Comparison of ENCODE assay signal across 15 cellular contexts in the genomic region with DNA sequence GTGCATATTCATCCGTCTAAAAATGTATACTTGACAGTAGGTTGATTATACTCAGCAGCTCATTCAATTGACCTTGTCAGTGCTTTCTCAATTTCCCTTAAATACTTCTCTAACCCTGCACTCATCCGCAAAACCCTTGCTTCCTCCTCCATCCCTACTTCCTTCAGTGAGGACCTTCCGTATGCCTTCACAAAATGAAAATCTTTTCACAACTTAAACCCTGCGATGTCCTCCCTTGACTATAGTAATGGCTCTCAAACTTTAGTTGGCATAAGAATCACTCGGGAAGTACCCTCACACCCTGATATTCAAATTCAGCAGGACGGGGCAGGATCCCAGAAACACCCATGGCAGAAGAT. TPM values are rescaled to one million over a fixed set of nuclear protein-coding genes. Genes with fewer than 3 reads are reported as not detected.
DNase-seq lines count a peak whose midpoint lies in the region; ATAC-seq and TF ChIP-seq lines count a peak whose summit lies in the region.
"Had no signal": no experiment of that assay in that cellular context is flagged by ENCODE, and none has a peak within 500 bp of the region (broad histone marks: within the 10 kb centered on the region; RNA-seq: fewer than 3 reads in every experiment).

No MANE protein-coding gene starts in this region.

- H3K4ac ChIP-seq in neuronal stem cell (ENCODE audit: low read length), result no peak overlapping the region

- no peak overlapping the region for H3K4me2 ChIP-seq in neuronal stem cell (ENCODE audit: insufficient read depth, low read length, poor library complexity, severe bottlenecking)

- no peak overlapping the region for H3K14ac ChIP-seq in neuronal stem cell (ENCODE audit: low read length)

- no peak for ATAC-seq in left ventricle myocardium superior
- ATAC-seq in HG02973 (IDR thresholded peaks at IDR 0.05; ENCODE audit: unreplicated experiment), result no peak

- H3K4me3 ChIP-seq in left ventricle myocardium inferior, result no peak overlapping the region
- H3K4me3 ChIP-seq in esophagus muscularis mucosa, result no peak overlapping the region
- H3K4me3 ChIP-seq in neuronal stem cell (ENCODE audit: low read length in 2 of 2), result no peak overlapping the region
- H3K4me3 ChIP-seq: colonic mucosa, prostate gland had no signal

- no peak overlapping the region for H2AFZ ChIP-seq in neuronal stem cell (ENCODE audit: low read length)

- no peaks in the 10 kb centered on the region for H3K27me3 ChIP-seq in left ventricle myocardium inferior (ENCODE audit: low read depth)
- no peaks in the 10 kb centered on the region for H3K27me3 ChIP-seq in esophagus muscularis mucosa
- peaks cover 0 to 16% (median 6%) of the 10 kb centered on the region in 3 experiments for H3K27me3 ChIP-seq in neuronal stem cell (ENCODE audit: control insufficient read depth in 3 of 3, insufficient read depth in 3 of 3, low read depth in 1 of 3, low read length in 3 of 3)
- H3K27me3 ChIP-seq: colonic mucosa had no signal

- H3K4me1 ChIP-seq in left ventricle myocardium inferior (peaks cover 96% of the 10 kb centered on the region), esophagus muscularis mucosa (peaks cover 36 to 91% (median 74%) of the 10 kb centered on the region in 4 donors), neuronal stem cell (ENCODE audit: control insufficient read depth in 2 of 2, insufficient read depth in 1 of 2, low read depth in 1 of 2, low read length in 2 of 2) (peaks cover 3 to 4% of the 10 kb centered on the region in 2 donors)

- TF ChIP-seq CTCF in left ventricle myocardium inferior (IDR thresholded peaks at IDR 0.05; ENCODE audit: borderline replicate concordance), result no peak
- TF ChIP-seq CTCF in esophagus muscularis mucosa (IDR thresholded peaks at IDR 0.05), result no peak

- H2BK15ac ChIP-seq in neuronal stem cell (ENCODE audit: low read length), result no peak overlapping the region

- peak overlapping the region; percentile 97 for H3K27ac ChIP-seq in left ventricle myocardium inferior (replicated peaks)
- no peak overlapping the region for H3K27ac ChIP-seq in esophagus muscularis mucosa (replicated peaks in 1 of 4)
- no peak overlapping the region for H3K27ac ChIP-seq in neuronal stem cell (replicated peaks; ENCODE audit: low read length)

- no peak overlapping the region for H4K91ac ChIP-seq in neuronal stem cell (ENCODE audit: low read depth, low read length, poor library complexity)

- H2AK5ac ChIP-seq in neuronal stem cell (ENCODE audit: low read depth, low read length), result no peak overlapping the region

- intact Hi-C loops in left ventricle myocardium inferior (cut with micrococcal nuclease) (no loop called here), left ventricle myocardium superior (cut with micrococcal nuclease) (loop anchor here (10.0 kb wide), 1 partner anchor 82 kb away; no protein-coding TSS in a partner anchor), esophagus muscularis mucosa (cut with DNase I) (no loop called here)

- H3K79me1 ChIP-seq in neuronal stem cell (ENCODE audit: low read depth, low read length), result no peaks in the 10 kb centered on the region

- TF ChIP-seq EP300 in esophagus muscularis mucosa (IDR thresholded peaks at IDR 0.05), result no peak

- no peak overlapping the region for H2BK5ac ChIP-seq in neuronal stem cell (ENCODE audit: low read length)

- H2BK120ac ChIP-seq in neuronal stem cell (ENCODE audit: low read depth, low read length), result no peak overlapping the region

- H3K36me3 ChIP-seq in left ventricle myocardium inferior, result no peaks in the 10 kb centered on the region
- no peaks in the 10 kb centered on the region for H3K36me3 ChIP-seq in esophagus muscularis mucosa
- no peaks in the 10 kb centered on the region for H3K36me3 ChIP-seq in neuronal stem cell (replicated peaks in 1 of 2; ENCODE audit: control insufficient read depth in 2 of 2, insufficient read depth in 2 of 2, low read length in 2 of 2)
- H3K36me3 ChIP-seq: colonic mucosa, prostate gland had no signal

- H3K9me3 ChIP-seq in left ventricle myocardium inferior (replicated peaks) (no peaks in the 10 kb centered on the region), esophagus muscularis mucosa (no peaks in the 10 kb centered on the region), neuronal stem cell (replicated peaks in 1 of 2; ENCODE audit: control insufficient read depth in 2 of 2, insufficient read depth in 1 of 2, low read depth in 1 of 2, low read length in 2 of 2) (no peaks in the 10 kb centered on the region)
- H3K9me3 ChIP-seq: colonic mucosa, prostate gland had no signal

- no peak for TF ChIP-seq POLR2A in esophagus muscularis mucosa (IDR thresholded peaks at IDR 0.05; ENCODE audit: low read depth)

- no peak overlapping the region for H3K9ac ChIP-seq in neuronal stem cell (ENCODE audit: low read depth, low read length, poor library complexity)

- no peak overlapping the region for H3K18ac ChIP-seq in neuronal stem cell (ENCODE audit: low read length)

- WGBS in esophagus muscularis mucosa, result 81% methylated on average over 6 of the region's 6 CpGs
- no CpG with 5 or more reads among the region's 6 CpGs for WGBS in neuronal stem cell (ENCODE audit: extremely low coverage in 2 of 2, insufficient read length in 2 of 2, insufficient replicate concordance in 1 of 2), 2 donors

- H4K8ac ChIP-seq in neuronal stem cell (ENCODE audit: low read depth, low read length), result no peak overlapping the region

- DNase-seq in left ventricle myocardium inferior (no peak), left ventricle myocardium superior (no peak), SKM-1 (lab: John Stamatoyannopoulos, UW; ENCODE audit: unreplicated experiment) (peak; percentile 50), esophagus muscularis mucosa (ENCODE audit: extremely low spot score) (peak; percentile 8), neuronal stem cell (ENCODE audit: low spot score) (no peak), cortex of kidney (lab: John Stamatoyannopoulos, UW) (no peak)
- DNase-seq in stimulated activated CD4-positive, alpha-beta T cell treated with anti-CD3 and anti-CD28 coated beads, Interleukin-2, amount 100 ng/mL, for 24 hours, result no peak
- DNase-seq: activated CD4-positive, alpha-beta T cell treated with anti-CD3 and anti-CD28 coated beads for 4 hours; amniotic stem cell; colonic mucosa; midbrain; NCI-H1694 treated with DMSO at 0.1 percent for 48 hours; NCI-H774 had no signal

- no peak overlapping the region for H3K23ac ChIP-seq in neuronal stem cell (ENCODE audit: low read depth, low read length, poor library complexity)

- no peak overlapping the region for H2BK12ac ChIP-seq in neuronal stem cell (ENCODE audit: low read length)

RNA-seq across cellular contexts. Expression of a gene that starts 5.2 kb away (rescaled TPM):
- 5.6 TPM for total RNA-seq in left ventricle myocardium inferior
- total RNA-seq in left ventricle myocardium superior, result 5.0 TPM
- 1 to 10 TPM; 4.3 to 5.6 (median 4.7) TPM for total RNA-seq in esophagus muscularis mucosa
- polyA plus RNA-seq in neuronal stem cell (2013, experiment 1 of 2), result 1.5 TPM
- 1.7 TPM for polyA plus RNA-seq in neuronal stem cell (2013, experiment 2 of 2)

Comparison
In these comparisons a context has a peak if more than half of its experiments do, and no peak if none do; other contexts are left out.
1. DNase-seq: peak in SKM-1 (single experiment) and esophagus muscularis mucosa (single experiment); none in left ventricle myocardium inferior (single experiment), left ventricle myocardium superior (single experiment), neuronal stem cell (single experiment), cortex of kidney (single experiment) and stimulated activated CD4-positive, alpha-beta T cell treated with anti-CD3 and anti-CD28 coated beads, Interleukin-2, amount 100 ng/mL, for 24 hours (0 of 2).